Comparison of ENCODE assay signal across 8 cellular contexts in genomic region chr3:11601446-11602241, GRCh38. TPM values are rescaled to one million over a fixed set of nuclear protein-coding genes. Genes with fewer than 3 reads are reported as not detected.
DNase-seq lines count a peak whose midpoint lies in the region; ATAC-seq and TF ChIP-seq lines count a peak whose summit lies in the region.

No MANE protein-coding gene starts in this region.

- DNase-seq in GM13976 (ENCODE audit: low spot score) (peak; percentile 85), LNCaP clone FGC (ENCODE audit: low read depth) (peak; percentile 93), dermis blood vessel endothelial cell (peak; percentile 39), neuronal stem cell (ENCODE audit: low spot score) (no peak), LoVo (ENCODE audit: low spot score) (no peak), cortex of kidney (lab: John Stamatoyannopoulos, UW) (no peak)
- no peak for DNase-seq in central memory CD4-positive, alpha-beta T cell

- H2BK5ac ChIP-seq in neuronal stem cell (ENCODE audit: low read length) = no peak overlapping the region

- no peaks in the 10 kb centered on the region for H3K27me3 ChIP-seq in neuronal stem cell (ENCODE audit: control insufficient read depth in 3 of 3, insufficient read depth in 3 of 3, low read depth in 1 of 3, low read length in 3 of 3)

- in situ Hi-C loops in GM13976 (cut with MboI; ENCODE audit: low sequenced_read_pairs, unreplicated experiment) = no loop called here

- no peak overlapping the region for H2BK15ac ChIP-seq in neuronal stem cell (ENCODE audit: low read length)

- peak; percentile 89 for ATAC-seq in GM21786 (IDR thresholded peaks at IDR 0.05; ENCODE audit: unreplicated experiment)

- H3K4me3 ChIP-seq in LNCaP clone FGC (ENCODE audit: low read depth, low read length) (peak overlapping the region; percentile 34), neuronal stem cell (ENCODE audit: low read length in 2 of 2) (no peak overlapping the region)

- no peak for TF ChIP-seq CTCF in GM13976 (IDR thresholded peaks at IDR 0.05; ENCODE audit: borderline replicate concordance, control extremely low read depth, extremely low read depth, insufficient read depth, missing control alignments)
- TF ChIP-seq CTCF in LNCaP clone FGC (IDR thresholded peaks at IDR 0.05; ENCODE audit: control insufficient read depth, extremely low read depth, insufficient read depth) = no peak

- no peak overlapping the region for H3K9ac ChIP-seq in neuronal stem cell (ENCODE audit: low read depth, low read length, poor library complexity)

- H3K27ac ChIP-seq in neuronal stem cell (replicated peaks; ENCODE audit: low read length) = peak overlapping the region; percentile 90

- H2AK5ac ChIP-seq in neuronal stem cell (ENCODE audit: low read depth, low read length) = peak overlapping the region; percentile 29

- H4K8ac ChIP-seq in neuronal stem cell (ENCODE audit: low read depth, low read length) = no peak overlapping the region

- no peak overlapping the region for H3K18ac ChIP-seq in neuronal stem cell (ENCODE audit: low read length)

- no peak overlapping the region for H2BK12ac ChIP-seq in neuronal stem cell (ENCODE audit: low read length)

- peak overlapping the region; percentile 17 for H3K4ac ChIP-seq in neuronal stem cell (ENCODE audit: low read length)

- peaks cover 6 to 80% of the 10 kb centered on the region in 2 donors for H3K36me3 ChIP-seq in neuronal stem cell (replicated peaks in 1 of 2; ENCODE audit: control insufficient read depth in 2 of 2, insufficient read depth in 2 of 2, low read length in 2 of 2)

- no peak overlapping the region for H2BK120ac ChIP-seq in neuronal stem cell (ENCODE audit: low read depth, low read length)

- peaks cover 7% of the 10 kb centered on the region for H3K79me1 ChIP-seq in neuronal stem cell (ENCODE audit: low read depth, low read length)

- H3K14ac ChIP-seq in neuronal stem cell (ENCODE audit: low read length) = no peak overlapping the region

- no peak overlapping the region for H4K91ac ChIP-seq in neuronal stem cell (ENCODE audit: low read depth, low read length, poor library complexity)

- peaks cover 0 to 19% of the 10 kb centered on the region in 2 donors for H3K9me3 ChIP-seq in neuronal stem cell (replicated peaks in 1 of 2; ENCODE audit: control insufficient read depth in 2 of 2, insufficient read depth in 1 of 2, low read depth in 1 of 2, low read length in 2 of 2)

- H2AFZ ChIP-seq in neuronal stem cell (ENCODE audit: low read length) = no peak overlapping the region

- H3K4me1 ChIP-seq in neuronal stem cell (ENCODE audit: control insufficient read depth in 2 of 2, insufficient read depth in 1 of 2, low read depth in 1 of 2, low read length in 2 of 2) = peaks cover 19 to 26% of the 10 kb centered on the region in 2 donors

- H3K4me2 ChIP-seq in neuronal stem cell (ENCODE audit: insufficient read depth, low read length, poor library complexity, severe bottlenecking) = no peak overlapping the region

- WGBS in neuronal stem cell (ENCODE audit: extremely low coverage in 2 of 2, insufficient read length in 2 of 2, insufficient replicate concordance in 1 of 2), 2 donors = no CpG with 5 or more reads among the region's 21 CpGs

- H3K23ac ChIP-seq in neuronal stem cell (ENCODE audit: low read depth, low read length, poor library complexity) = no peak overlapping the region

RNA-seq across cellular contexts. Expression of gene VGLL4, which starts 42.1 kb away (rescaled TPM):
- 76.7 and 79.0 TPM in 2 replicates for total RNA-seq in dermis blood vessel endothelial cell
- polyA plus RNA-seq in neuronal stem cell (2013, experiment 1 of 2) = 67.7 TPM
- 69.5 TPM for polyA plus RNA-seq in neuronal stem cell (2013, experiment 2 of 2)

Comparison
In these comparisons a context has a peak if more than half of its experiments do, and no peak if none do; other contexts are left out.
1. DNase-seq: peak in GM13976 (single experiment), LNCaP clone FGC (single experiment) and dermis blood vessel endothelial cell (single experiment); none in neuronal stem cell (single experiment), LoVo (single experiment), central memory CD4-positive, alpha-beta T cell (single experiment) and cortex of kidney (single experiment).